19 cellular contexts compared by ENCODE assay signal in the genomic region with DNA sequence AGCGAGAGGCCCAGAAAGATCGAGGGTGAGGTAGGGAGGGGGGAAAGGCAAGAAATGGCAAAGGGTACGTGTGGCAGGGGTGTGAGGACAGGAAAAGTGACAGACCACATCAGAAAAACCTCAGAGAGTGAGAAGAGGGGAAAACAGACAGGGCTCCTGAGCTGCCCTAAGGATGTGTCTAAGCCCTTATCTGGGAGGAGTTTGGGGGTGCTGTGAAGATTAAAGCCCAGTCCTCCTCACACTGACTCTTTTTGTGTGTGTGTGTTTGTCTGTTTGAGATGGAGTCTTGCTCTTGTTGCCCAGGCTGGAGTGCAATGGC. TPM values are rescaled to one million over a fixed set of nuclear protein-coding genes. Genes with fewer than 3 reads are reported as not detected.
DNase-seq lines count a peak whose midpoint lies in the region; ATAC-seq, FAIRE-seq and TF ChIP-seq lines count a peak whose summit lies in the region.
"Had no signal": no experiment of that assay in that cellular context is flagged by ENCODE, and none has a peak within 500 bp of the region (broad histone marks: within the 10 kb centered on the region; RNA-seq: fewer than 3 reads in every experiment).

No MANE protein-coding gene starts in this region.

- TF ChIP-seq RAD21 in K562 (CRISPR knock-in tag; conservative IDR thresholded peaks at IDR 0.05 in 1 of 2, IDR thresholded peaks at IDR 0.05 in 1 of 2), result no peak

- H3K27me3 Mint-ChIP-seq in activated CD8-positive, alpha-beta memory T cell treated with anti-CD3 and anti-CD28 coated beads, Interleukin-2, amount 10 ng/mL, durations not matched to agents 7 days and 5 days, result peaks cover 93% of the 10 kb centered on the region
- H3K27me3 Mint-ChIP-seq in neural progenitor cell (ENCODE audit: insufficient read depth, low read depth), result peaks cover 85% of the 10 kb centered on the region

- BruUV-seq in K562 (replicated peaks; lab: Mats Ljungman, UMichigan), result no TSS peak

- H3K79me2 ChIP-seq in K562 (ENCODE audit: control insufficient read depth, insufficient read depth, low read length) (no peaks in the 10 kb centered on the region), neural progenitor cell (ENCODE audit: low read depth) (no peaks in the 10 kb centered on the region)

- TF ChIP-seq POLR2A in K562 (conservative IDR thresholded peaks at IDR 0.05), result no peak

- no peaks in the 10 kb centered on the region for H3K9me3 Mint-ChIP-seq in activated CD8-positive, alpha-beta memory T cell treated with anti-CD3 and anti-CD28 coated beads, Interleukin-2, amount 10 ng/mL, durations not matched to agents 7 days and 5 days (ENCODE audit: low read depth)
- H3K9me3 Mint-ChIP-seq in neural progenitor cell, result peaks cover 5% of the 10 kb centered on the region
- H3K9me3 Mint-ChIP-seq: endodermal cell had no signal

- peaks cover 11% of the 10 kb centered on the region for H3K4me1 ChIP-seq in NT2/D1 (ENCODE audit: insufficient read depth, insufficient read length)
- H3K4me1 ChIP-seq in K562 (replicated peaks in 1 of 2; ENCODE audit: control insufficient read depth in 2 of 2, insufficient read depth in 2 of 2, low read length in 2 of 2), result peaks cover 49 to 71% of the 10 kb centered on the region in 2 experiments
- peaks cover 27% of the 10 kb centered on the region for H3K4me1 ChIP-seq in neural progenitor cell
- H3K4me1 ChIP-seq in aorta (ENCODE audit: control insufficient read depth in 1 of 2, insufficient read depth in 2 of 2, low read length in 2 of 2), result no peaks in the 10 kb centered on the region

- H3K4me1 Mint-ChIP-seq in activated CD8-positive, alpha-beta memory T cell treated with anti-CD3 and anti-CD28 coated beads, Interleukin-2, amount 10 ng/mL, durations not matched to agents 7 days and 5 days, result peaks cover 46% of the 10 kb centered on the region
- peaks cover 60% of the 10 kb centered on the region for H3K4me1 Mint-ChIP-seq in neural progenitor cell

- H3K4me3 Mint-ChIP-seq in activated CD8-positive, alpha-beta memory T cell treated with anti-CD3 and anti-CD28 coated beads, Interleukin-2, amount 10 ng/mL, durations not matched to agents 7 days and 5 days, result peak overlapping the region; percentile 24
- H3K4me3 Mint-ChIP-seq in neural progenitor cell, result peak overlapping the region; percentile 6
- H3K4me3 Mint-ChIP-seq: endodermal cell had no signal

- H2AFZ ChIP-seq in K562 (ENCODE audit: low read depth, low read length), result peak overlapping the region; percentile 73
- H2AFZ ChIP-seq in neural progenitor cell (replicated peaks), result no peak overlapping the region

- no peak for DNase-seq in activated CD8-positive, alpha-beta memory T cell treated with anti-CD3 and anti-CD28 coated beads, Interleukin-2, amount 10 ng/mL, durations not matched to agents 7 days and 5 days
- no peak for DNase-seq in activated CD8-positive, alpha-beta memory T cell treated with anti-CD3 and anti-CD28 coated beads, Interleukin-2, amount 50 U/mL, for 4 hours
- DNase-seq in NT2/D1 (ENCODE audit: low read depth, low spot score) (no peak), K562 (ENCODE audit: extremely low read depth in 1 of 4, low spot score in 3 of 4) (no peak), neural progenitor cell (ENCODE audit: low spot score) (no peak), aorta (no peak)
- DNase-seq: activated CD4-positive, alpha-beta T cell treated with anti-CD3 and anti-CD28 coated beads for 1 hour; activated effector memory CD4-positive, alpha-beta T cell treated with Interleukin-2 at 50 U/mL for 16 hours; COR-L47; endodermal cell; MM.1S; NCI-H1930; retina had no signal

- H3K36me3 Mint-ChIP-seq in activated CD8-positive, alpha-beta memory T cell treated with anti-CD3 and anti-CD28 coated beads, Interleukin-2, amount 10 ng/mL, durations not matched to agents 7 days and 5 days, result peaks cover 2% of the 10 kb centered on the region
- H3K36me3 Mint-ChIP-seq in neural progenitor cell, result no peaks in the 10 kb centered on the region

- WGBS in K562 (ENCODE audit: insufficient coverage, low coverage, missing lambda C conversion rate), result 12% methylated on average over 2 of the region's 3 CpGs
- WGBS in aorta, 2 donors, result 7 to 13% methylated on average over 3 of the region's 3 CpGs

- FAIRE-seq in K562 (lab: Jason Lieb, UNC), result no peak
- FAIRE-seq: GM12891 had no signal

- H3F3A ChIP-seq in neural progenitor cell (ENCODE audit: low read depth), result peaks cover 62% of the 10 kb centered on the region

- intact Hi-C loops in K562 (cut with micrococcal nuclease) (loop anchor here (2.0 kb wide), 1 partner anchor 19 kb away; no protein-coding TSS in a partner anchor), aorta (cut with DNase I) (no loop called here)

- no peak for TF ChIP-seq CTCF in K562 (IDR thresholded peaks at IDR 0.05 in 2 of 3, conservative IDR thresholded peaks at IDR 0.05 in 1 of 3; ENCODE audit: insufficient read depth in 2 of 3, low read depth in 1 of 3, low read length in 3 of 3)
- no peak for TF ChIP-seq CTCF in neural progenitor cell (IDR thresholded peaks at IDR 0.05)

- no peak for ATAC-seq in activated CD8-positive, alpha-beta memory T cell treated with anti-CD3 and anti-CD28 coated beads, Interleukin-2, amount 10 ng/mL, durations not matched to agents 7 days and 5 days
- ATAC-seq in K562 (no peak), HG03442 (IDR thresholded peaks at IDR 0.05; ENCODE audit: unreplicated experiment) (no peak), HG03139 (IDR thresholded peaks at IDR 0.05; ENCODE audit: unreplicated experiment) (no peak), aorta (ENCODE audit: low FRiP score) (no peak)
- ATAC-seq: left lobe of liver had no signal

- peak overlapping the region; percentile 17; the same call in 2 of the 3 replicates for H3K27ac ChIP-seq in K562 (ENCODE audit: extremely low read depth, low read depth, low read length)
- no peak overlapping the region for H3K27ac ChIP-seq in neural progenitor cell
- H3K27ac ChIP-seq in aorta (ENCODE audit: low read depth in 1 of 2, low read length in 2 of 2), result no peak overlapping the region

- H3K9me1 ChIP-seq in K562 (ENCODE audit: control insufficient read depth, insufficient read depth, low read length), result no peaks in the 10 kb centered on the region

- H3K36me3 ChIP-seq in NT2/D1 (ENCODE audit: insufficient read depth, insufficient read length, low read length), result no peaks in the 10 kb centered on the region
- H3K36me3 ChIP-seq in K562 (ENCODE audit: control insufficient read depth, insufficient read depth, low read length), result no peaks in the 10 kb centered on the region
- no peaks in the 10 kb centered on the region for H3K36me3 ChIP-seq in neural progenitor cell
- no peaks in the 10 kb centered on the region for H3K36me3 ChIP-seq in aorta (ENCODE audit: control insufficient read depth in 1 of 2, insufficient read depth in 2 of 2, low read length in 1 of 2)

- H3K27me3 ChIP-seq in NT2/D1 (ENCODE audit: insufficient read depth, insufficient read length) (peaks cover 64% of the 10 kb centered on the region), K562 (ENCODE audit: control insufficient read depth in 2 of 2, insufficient read depth in 2 of 2, low read length in 2 of 2) (no peaks in the 10 kb centered on the region), neural progenitor cell (peaks cover 100% of the 10 kb centered on the region), aorta (ENCODE audit: control insufficient read depth in 1 of 2, insufficient read depth in 2 of 2, low read length in 1 of 2) (peaks cover 0 to 5% of the 10 kb centered on the region in 2 donors)

- H3K4me3 ChIP-seq in NT2/D1 (ENCODE audit: insufficient read length, low read depth) (no peak overlapping the region), K562 (no peak overlapping the region), neural progenitor cell (no peak overlapping the region), aorta (ENCODE audit: low read length in 2 of 2) (no peak overlapping the region)

- POLR2A ChIA-PET in K562 (lab: Yijun Ruan, JAX), result interaction anchor here (0.6 to 1.9 kb wide), 6 partner anchors 10 to 155 kb away, joined by 3 to 6 read pairs (median 4); no protein-coding TSS in a partner anchor

- no peak for TF ChIP-seq EP300 in K562 (IDR thresholded peaks at IDR 0.05; ENCODE audit: low read length)

- peak overlapping the region; percentile 55 for H3K4me2 ChIP-seq in K562 (ENCODE audit: insufficient read depth, low read length)
- H3K4me2 ChIP-seq in neural progenitor cell, result peak overlapping the region; percentile 69

- H3K9me3 ChIP-seq in NT2/D1 (ENCODE audit: insufficient read depth, low read length) (no peaks in the 10 kb centered on the region), K562 (replicated peaks; ENCODE audit: control insufficient read depth, insufficient read depth, low read depth, low read length) (no peaks in the 10 kb centered on the region), neural progenitor cell (ENCODE audit: low read depth) (no peaks in the 10 kb centered on the region), aorta (ENCODE audit: control insufficient read depth, low read length) (no peaks in the 10 kb centered on the region)

- CTCF ChIA-PET in activated CD8-positive, alpha-beta memory T cell treated with anti-CD3 and anti-CD28 coated beads, Interleukin-2, amount 10 ng/mL, durations not matched to agents 7 days and 5 days (lab: Charles Lee), result interaction anchor here (0.9 to 7.4 kb wide), 4 partner anchors 13 to 52 kb away, joined by 3 to 52 read pairs (median 10); no protein-coding TSS in a partner anchor
- CTCF ChIA-PET in K562 (lab: Yijun Ruan, JAX; ENCODE audit: low intra/inter-chr PET ratio), result no interaction called here

- in situ Hi-C loops in K562 (cut with MboI), result no loop called here

- H4K20me1 ChIP-seq in K562 (replicated peaks; ENCODE audit: control insufficient read depth, insufficient read depth, low read length), result no peaks in the 10 kb centered on the region
- H4K20me1 ChIP-seq in neural progenitor cell (ENCODE audit: low read depth), result peaks cover 7% of the 10 kb centered on the region

- H3K27ac Mint-ChIP-seq in activated CD8-positive, alpha-beta memory T cell treated with anti-CD3 and anti-CD28 coated beads, Interleukin-2, amount 10 ng/mL, durations not matched to agents 7 days and 5 days, result no peak overlapping the region
- no peak overlapping the region for H3K27ac Mint-ChIP-seq in neural progenitor cell
- H3K27ac Mint-ChIP-seq: endodermal cell had no signal

- H3K9ac ChIP-seq in NT2/D1 (ENCODE audit: insufficient read length, low read depth), result peak overlapping the region; percentile 2
- peak overlapping the region; percentile 40 to 80; a peak in 3 of 4 replicates for H3K9ac ChIP-seq in K562 (ENCODE audit: insufficient read depth in 1 of 2, low read depth in 2 of 2, low read length in 2 of 2)
- no peak overlapping the region for H3K9ac ChIP-seq in neural progenitor cell

RNA-seq across cellular contexts. Expression of a gene that starts 0.7 kb away (rescaled TPM):
- not detected for total RNA-seq in activated CD8-positive, alpha-beta memory T cell treated with anti-CD3 and anti-CD28 coated beads, Interleukin-2, amount 10 ng/mL, durations not matched to agents 7 days and 5 days
- total RNA-seq in K562 (2011; cell fraction: chromatin; rRNA removed; ENCODE audit: low replicate concordance), result not detected in 2 replicates
- not detected in 2 replicates for total RNA-seq in K562 (2011; cell fraction: nucleolus; rRNA removed)
- total RNA-seq in K562 (2011; cell fraction: nucleoplasm; rRNA removed), result not detected in 2 replicates
- total RNA-seq in K562 (2014; rRNA removed), result 0.61 TPM in 1 of 2 replicates, not detected in the other
- total RNA-seq in K562 (2014; rRNA removed; fragmentation: Illumina TruSeq; extraction: Trizol), result not detected in 2 replicates
- total RNA-seq in K562 (2015; rRNA removed; fragmentation: Illumina TruSeq; extraction: Trizol), result not detected in 2 replicates
- total RNA-seq in K562 (2021), result 0.60 and 1.3 TPM in 2 replicates
- polyA plus RNA-seq in K562 (2011; rRNA removed), result not detected in 2 replicates
- 0.29 and 0.64 TPM in 2 replicates for polyA plus RNA-seq in K562 (2011; cell fraction: cytosol; rRNA removed)
- polyA plus RNA-seq in K562 (2011; cell fraction: nucleus; rRNA removed), result 0.70 TPM in 1 of 2 replicates, not detected in the other
- polyA plus RNA-seq in K562 (2012), result 0.39 TPM in 1 of 2 replicates, not detected in the other
- polyA plus RNA-seq in K562 (2014; fragmentation: Illumina TruSeq; extraction: Trizol), result not detected in 2 replicates
- not detected for polyA plus RNA-seq in K562 (2014; fragmentation: Nextera tagmentation; extraction: Ambion mirVana)
- polyA plus RNA-seq in K562 (2014; rRNA removed), result not detected in 2 replicates
- polyA minus RNA-seq in K562 (2011; rRNA and poly(A)+ RNA removed), result not detected in 2 replicates
- not detected in 2 replicates for polyA minus RNA-seq in K562 (2011; cell fraction: cytosol; rRNA and poly(A)+ RNA removed)
- polyA minus RNA-seq in K562 (2011; cell fraction: nucleus; rRNA and poly(A)+ RNA removed), result not detected in 2 replicates
- total RNA-seq in neural progenitor cell (ENCODE audit: low replicate concordance), result not detected in 2 replicates
- total RNA-seq in aorta, result not detected
- not detected for polyA plus RNA-seq in aorta
- total RNA-seq: endodermal cell, fibroblast of villous mesenchyme, left lobe of liver had no signal
- polyA plus RNA-seq: thymus had no signal

RNA-seq across cellular contexts. Expression of a gene that starts 1.2 kb away (rescaled TPM):
- total RNA-seq in activated CD8-positive, alpha-beta memory T cell treated with anti-CD3 and anti-CD28 coated beads, Interleukin-2, amount 10 ng/mL, durations not matched to agents 7 days and 5 days, result not detected
- 1.3 and 1.6 TPM in 2 replicates for total RNA-seq in K562 (2011; cell fraction: chromatin; rRNA removed; ENCODE audit: low replicate concordance)
- total RNA-seq in K562 (2011; cell fraction: nucleolus; rRNA removed), result 0.67 and 0.92 TPM in 2 replicates
- 0.92 and 1.2 TPM in 2 replicates for total RNA-seq in K562 (2011; cell fraction: nucleoplasm; rRNA removed)
- total RNA-seq in K562 (2014; rRNA removed), result 0.12 TPM in 1 of 2 replicates, not detected in the other
- total RNA-seq in K562 (2014; rRNA removed; fragmentation: Illumina TruSeq; extraction: Trizol), result not detected in 2 replicates
- total RNA-seq in K562 (2015; rRNA removed; fragmentation: Illumina TruSeq; extraction: Trizol), result 0.07 TPM in 1 of 2 replicates, not detected in the other
- total RNA-seq in K562 (2021), result 0.11 TPM in 1 of 2 replicates, not detected in the other
- 0.19 and 0.26 TPM in 2 replicates for polyA plus RNA-seq in K562 (2011; rRNA removed)
- 0.18 and 0.30 TPM in 2 replicates for polyA plus RNA-seq in K562 (2011; cell fraction: cytosol; rRNA removed)
- polyA plus RNA-seq in K562 (2011; cell fraction: nucleus; rRNA removed), result 1.8 and 2.6 TPM in 2 replicates
- polyA plus RNA-seq in K562 (2012), result 0.33 and 0.53 TPM in 2 replicates
- 0.33 and 0.40 TPM in 2 replicates for polyA plus RNA-seq in K562 (2014; fragmentation: Illumina TruSeq; extraction: Trizol)
- polyA plus RNA-seq in K562 (2014; fragmentation: Nextera tagmentation; extraction: Ambion mirVana), result under 1 TPM in 1 of 2 experiments, not detected in 1; 0.06 TPM
- polyA plus RNA-seq in K562 (2014; rRNA removed), result 0.11 and 0.33 TPM in 2 replicates
- polyA minus RNA-seq in K562 (2011; rRNA and poly(A)+ RNA removed), result not detected in 2 replicates
- not detected in 2 replicates for polyA minus RNA-seq in K562 (2011; cell fraction: cytosol; rRNA and poly(A)+ RNA removed)
- polyA minus RNA-seq in K562 (2011; cell fraction: nucleus; rRNA and poly(A)+ RNA removed), result 0.27 and 0.56 TPM in 2 replicates
- total RNA-seq in neural progenitor cell (ENCODE audit: low replicate concordance), result 0.09 TPM in 1 of 2 replicates, not detected in the other
- total RNA-seq in aorta, result not detected
- not detected for polyA plus RNA-seq in aorta
- total RNA-seq: fibroblast of villous mesenchyme, left lobe of liver had no signal

RNA-seq across cellular contexts. Expression of a gene that starts 17.4 kb away (rescaled TPM):
- under 1 TPM; 0.19 to 0.55 TPM for total RNA-seq in activated CD8-positive, alpha-beta memory T cell treated with anti-CD3 and anti-CD28 coated beads, Interleukin-2, amount 10 ng/mL, durations not matched to agents 7 days and 5 days
- total RNA-seq in K562 (2011; cell fraction: chromatin; rRNA removed; ENCODE audit: low replicate concordance), result 9.2 and 13.8 TPM in 2 replicates
- 11.8 and 13.3 TPM in 2 replicates for total RNA-seq in K562 (2011; cell fraction: nucleolus; rRNA removed)
- 16.4 and 22.1 TPM in 2 replicates for total RNA-seq in K562 (2011; cell fraction: nucleoplasm; rRNA removed)
- total RNA-seq in K562 (2014; rRNA removed) (2.4 and 3.2 TPM in 2 replicates), K562 (2014; rRNA removed; fragmentation: Illumina TruSeq; extraction: Trizol) (1.1 TPM in 2 replicates), K562 (2015; rRNA removed; fragmentation: Illumina TruSeq; extraction: Trizol) (1.4 TPM in 2 replicates), K562 (2021) (9.2 and 9.9 TPM in 2 replicates), neural progenitor cell (ENCODE audit: low replicate concordance) (1.4 TPM in 2 replicates), aorta (1 to 10 TPM; 1.0 to 4.7 TPM)
- polyA plus RNA-seq in K562 (2011; rRNA removed) (4.8 and 7.0 TPM in 2 replicates), K562 (2014; fragmentation: Illumina TruSeq; extraction: Trizol) (12.8 and 15.7 TPM in 2 replicates), K562 (2014; fragmentation: Nextera tagmentation; extraction: Ambion mirVana) (1 to 10 TPM; 1.7 to 1.8 TPM), K562 (2014; rRNA removed) (5.5 and 5.7 TPM in 2 replicates), aorta (under 1 TPM; 0.15 to 0.50 TPM)
- polyA plus RNA-seq in K562 (2011; cell fraction: cytosol; rRNA removed), result 9.6 and 10.2 TPM in 2 replicates
- polyA plus RNA-seq in K562 (2011; cell fraction: nucleus; rRNA removed), result 8.6 TPM in 2 replicates
- polyA plus RNA-seq in K562 (2012), result 6.9 and 8.3 TPM in 2 replicates
- polyA minus RNA-seq in K562 (2011; rRNA and poly(A)+ RNA removed), result 4.4 and 4.6 TPM in 2 replicates
- 3.5 and 3.8 TPM in 2 replicates for polyA minus RNA-seq in K562 (2011; cell fraction: cytosol; rRNA and poly(A)+ RNA removed)
- 1.8 and 2.4 TPM in 2 replicates for polyA minus RNA-seq in K562 (2011; cell fraction: nucleus; rRNA and poly(A)+ RNA removed)
- total RNA-seq: fibroblast of villous mesenchyme had no signal

RNA-seq across cellular contexts. Expression of a gene that starts 27.7 kb away (rescaled TPM):
- 100 to 1,000 TPM; 148 to 158 TPM for total RNA-seq in activated CD8-positive, alpha-beta memory T cell treated with anti-CD3 and anti-CD28 coated beads, Interleukin-2, amount 10 ng/mL, durations not matched to agents 7 days and 5 days
- total RNA-seq in K562 (2011; cell fraction: chromatin; rRNA removed; ENCODE audit: low replicate concordance), result 153 and 228 TPM in 2 replicates
- total RNA-seq in K562 (2011; cell fraction: nucleolus; rRNA removed), result 123 and 143 TPM in 2 replicates
- 145 and 152 TPM in 2 replicates for total RNA-seq in K562 (2011; cell fraction: nucleoplasm; rRNA removed)
- total RNA-seq in K562 (2014; rRNA removed) (224 and 233 TPM in 2 replicates), K562 (2014; rRNA removed; fragmentation: Illumina TruSeq; extraction: Trizol) (102 and 112 TPM in 2 replicates), K562 (2015; rRNA removed; fragmentation: Illumina TruSeq; extraction: Trizol) (120 and 125 TPM in 2 replicates), K562 (2021) (161 and 164 TPM in 2 replicates), neural progenitor cell (ENCODE audit: low replicate concordance) (133 and 168 TPM in 2 replicates), aorta (10 to 100 TPM; 45.0 to 74.7 TPM)
- polyA plus RNA-seq in K562 (2011; rRNA removed) (137 and 156 TPM in 2 replicates), K562 (2014; fragmentation: Illumina TruSeq; extraction: Trizol) (137 and 156 TPM in 2 replicates), K562 (2014; fragmentation: Nextera tagmentation; extraction: Ambion mirVana) (10 to 100 TPM; 26.5 to 48.0 TPM), K562 (2014; rRNA removed) (199 and 221 TPM in 2 replicates), aorta (100 to 1,000 TPM in 1 of 2 donors, 10 to 100 TPM in 1; 53.7 to 124 TPM)
- 171 and 200 TPM in 2 replicates for polyA plus RNA-seq in K562 (2011; cell fraction: cytosol; rRNA removed)
- polyA plus RNA-seq in K562 (2011; cell fraction: nucleus; rRNA removed), result 229 and 274 TPM in 2 replicates
- polyA plus RNA-seq in K562 (2012), result 153 and 156 TPM in 2 replicates
- 105 and 146 TPM in 2 replicates for polyA minus RNA-seq in K562 (2011; rRNA and poly(A)+ RNA removed)
- 63.5 and 65.9 TPM in 2 replicates for polyA minus RNA-seq in K562 (2011; cell fraction: cytosol; rRNA and poly(A)+ RNA removed)
- polyA minus RNA-seq in K562 (2011; cell fraction: nucleus; rRNA and poly(A)+ RNA removed), result 52.0 and 62.1 TPM in 2 replicates

RNA-seq across cellular contexts. Expression of a gene that starts 29.1 kb away (rescaled TPM):
- 10 to 100 TPM; 37.2 to 45.2 TPM for total RNA-seq in activated CD8-positive, alpha-beta memory T cell treated with anti-CD3 and anti-CD28 coated beads, Interleukin-2, amount 10 ng/mL, durations not matched to agents 7 days and 5 days
- 12.5 and 54.5 TPM in 2 replicates for total RNA-seq in K562 (2011; cell fraction: chromatin; rRNA removed; ENCODE audit: low replicate concordance)
- total RNA-seq in K562 (2011; cell fraction: nucleolus; rRNA removed), result 31.5 and 38.2 TPM in 2 replicates
- total RNA-seq in K562 (2011; cell fraction: nucleoplasm; rRNA removed), result 31.5 and 34.9 TPM in 2 replicates
- 46.2 and 52.2 TPM in 2 replicates for total RNA-seq in K562 (2014; rRNA removed)
- total RNA-seq in K562 (2014; rRNA removed; fragmentation: Illumina TruSeq; extraction: Trizol), result 2.1 and 2.4 TPM in 2 replicates
- total RNA-seq in K562 (2015; rRNA removed; fragmentation: Illumina TruSeq; extraction: Trizol), result 17.0 and 18.6 TPM in 2 replicates
- total RNA-seq in K562 (2021), result 36.9 and 40.3 TPM in 2 replicates
- polyA plus RNA-seq in K562 (2011; rRNA removed), result 7.6 and 12.4 TPM in 2 replicates
- 14.7 and 45.1 TPM in 2 replicates for polyA plus RNA-seq in K562 (2011; cell fraction: cytosol; rRNA removed)
- polyA plus RNA-seq in K562 (2011; cell fraction: nucleus; rRNA removed), result 30.5 and 50.7 TPM in 2 replicates
- 26.1 and 43.4 TPM in 2 replicates for polyA plus RNA-seq in K562 (2012)
- 2.2 and 8.9 TPM in 2 replicates for polyA plus RNA-seq in K562 (2014; fragmentation: Illumina TruSeq; extraction: Trizol)
- 1 to 10 TPM; 2.8 to 3.3 TPM for polyA plus RNA-seq in K562 (2014; fragmentation: Nextera tagmentation; extraction: Ambion mirVana)
- 29.7 and 31.7 TPM in 2 replicates for polyA plus RNA-seq in K562 (2014; rRNA removed)
- 3.5 and 5.4 TPM in 2 replicates for polyA minus RNA-seq in K562 (2011; rRNA and poly(A)+ RNA removed)
- 22.0 and 25.8 TPM in 2 replicates for polyA minus RNA-seq in K562 (2011; cell fraction: cytosol; rRNA and poly(A)+ RNA removed)
- polyA minus RNA-seq in K562 (2011; cell fraction: nucleus; rRNA and poly(A)+ RNA removed), result 6.6 and 9.0 TPM in 2 replicates
- total RNA-seq in neural progenitor cell (ENCODE audit: low replicate concordance), result 14.7 and 77.6 TPM in 2 replicates
- total RNA-seq in aorta, result 10 to 100 TPM; 17.1 to 23.7 TPM
- polyA plus RNA-seq in aorta, result 10 to 100 TPM in 1 of 2 donors, 1 to 10 TPM in 1; 4.8 to 62.4 TPM
